Comparison of ENCODE assay signal across 13 cellular contexts in genomic region chr13:30869491-30869890, GRCh38. TPM values are rescaled to one million over a fixed set of nuclear protein-coding genes. Genes with fewer than 3 reads are reported as not detected.
DNase-seq lines count a peak whose midpoint lies in the region; ATAC-seq and TF ChIP-seq lines count a peak whose summit lies in the region.
"Had no signal": no experiment of that assay in that cellular context is flagged by ENCODE, and none has a peak within 500 bp of the region (broad histone marks: within the 10 kb centered on the region; RNA-seq: fewer than 3 reads in every experiment).

No MANE protein-coding gene starts in this region.

- TF ChIP-seq CTCF in AG04450 (IDR thresholded peaks at IDR 0.05; ENCODE audit: low read depth, low read length), result no peak

- intact Hi-C loops in Right ventricle myocardium superior (cut with DNase I), result loop anchor here (10.0 kb wide), 1 partner anchor 175 kb away; no protein-coding TSS in a partner anchor
- intact Hi-C loops in posterior vena cava (cut with DNase I), result loop anchor here (5.0 to 10.0 kb wide), 6 partner anchors 38 to 255 kb away; partner anchors contain the start of genes MEDAG (in 1 of the 2) and USPL1 (in 1 of the 2)

- no peaks in the 10 kb centered on the region for H3K27me3 ChIP-seq in AG04450 (ENCODE audit: control insufficient read depth, insufficient read depth, low read length)

- peaks cover 6% of the 10 kb centered on the region; the same call in 1 of the 2 replicates for H3K9me3 ChIP-seq in AG04450 (ENCODE audit: control insufficient read depth, insufficient read depth, low read length)

- DNase-seq in AG04450 (ENCODE audit: low read depth, low spot score) (no peak), amniotic epithelial cell (ENCODE audit: low read depth) (peak; percentile 74), Right ventricle myocardium superior (peak; percentile 68), posterior vena cava (ENCODE audit: low spot score) (peak; percentile 93), G401 (ENCODE audit: low spot score) (no peak)
- no peak for DNase-seq in activated CD4-positive, alpha-beta T cell treated with anti-CD3 and anti-CD28 coated beads for 1 hour
- DNase-seq in activated CD4-positive, alpha-beta T cell treated with anti-CD3 and anti-CD28 coated beads for 4 hours, result no peak
- DNase-seq: DMS153; effector CD8-positive, alpha-beta T cell; Karpas-422; midbrain; OCI-M1 had no signal

- in situ Hi-C loops in G401 (cut with HindIII; ENCODE audit: low sequenced_read_pairs), result no loop called here

- peak overlapping the region; percentile 100 for H3K27ac ChIP-seq in AG04450 (ENCODE audit: low read depth, low read length)

- POLR2A ChIA-PET in AG04450 (lab: Yijun Ruan, JAX), result interaction anchor here (0.8 to 1.8 kb wide), 11 partner anchors 8 to 253 kb away, joined by 3 to 20 read pairs (median 4); partner anchors contain the start of gene USPL1

- no peak overlapping the region for H3K4me3 ChIP-seq in AG04450 (ENCODE audit: low read depth, low read length)

- ATAC-seq in Right ventricle myocardium superior (ENCODE audit: poor library complexity), result peak; percentile 41
- ATAC-seq in HG02623 (IDR thresholded peaks at IDR 0.05; ENCODE audit: unreplicated experiment), result no peak

- CTCF ChIA-PET in AG04450 (lab: Charles Lee), result interaction anchor here (0.6 to 2.3 kb wide), 7 partner anchors 11 to 619 kb away, joined by 3 to 17 read pairs (median 3); no protein-coding TSS in a partner anchor

RNA-seq across cellular contexts. Expression of gene MEDAG, which starts 36.6 kb away (rescaled TPM):
- 3.2 and 3.7 TPM in 2 replicates for polyA plus RNA-seq in AG04450 (2011; rRNA removed)
- polyA minus RNA-seq in AG04450 (2011; rRNA and poly(A)+ RNA removed), result 1.9 and 2.4 TPM in 2 replicates
- total RNA-seq in Right ventricle myocardium superior (5.4 TPM), posterior vena cava (100 to 1,000 TPM; 151 to 172 TPM)
- total RNA-seq in G401 (2014; rRNA removed; shearing (Covaris generic)), result not detected in 2 replicates

Comparison
In these comparisons a context has a peak if more than half of its experiments do, and no peak if none do; other contexts are left out.
1. DNase-seq: peak in amniotic epithelial cell (single experiment), Right ventricle myocardium superior (single experiment) and posterior vena cava (single experiment); none in AG04450 (single experiment), activated CD4-positive, alpha-beta T cell treated with anti-CD3 and anti-CD28 coated beads for 1 hour (single experiment), activated CD4-positive, alpha-beta T cell treated with anti-CD3 and anti-CD28 coated beads for 4 hours (0 of 2) and G401 (single experiment).
2. RNA of gene MEDAG, which starts 36.6 kb away (total RNA-seq): 151 to 172 TPM in posterior vena cava; 5.4 TPM in Right ventricle myocardium superior (single experiment) and not detected in G401; every median in the first group is over 10 times any median in the second.